Comparison of ENCODE assay signal across 18 cellular contexts in genomic region chr10:79436850-79437103, GRCh38. TPM values are rescaled to one million over a fixed set of nuclear protein-coding genes. Genes with fewer than 3 reads are reported as not detected.
DNase-seq lines count a peak whose midpoint lies in the region; ATAC-seq and TF ChIP-seq lines count a peak whose summit lies in the region.
"Had no signal": no experiment of that assay in that cellular context is flagged by ENCODE, and none has a peak within 500 bp of the region (broad histone marks: within the 10 kb centered on the region; RNA-seq: fewer than 3 reads in every experiment).

No MANE protein-coding gene starts in this region.

- ATAC-seq in psoas muscle, result no peak
- ATAC-seq: activated CD4-positive, CD25-positive, alpha-beta regulatory T cell treated with anti-CD3 and anti-CD28 coated beads, Interleukin-2, amount 50 U/mL, for 24 hours; left lung; pancreas had no signal

- H3K36me3 ChIP-seq in Peyer's patch (no peaks in the 10 kb centered on the region), colonic mucosa (no peaks in the 10 kb centered on the region), psoas muscle (ENCODE audit: insufficient read depth in 1 of 2, low read depth in 1 of 2) (peaks cover 0 to 32% of the 10 kb centered on the region in 2 donors), tibial nerve (peaks cover 0 to 16% (median 0%) of the 10 kb centered on the region in 3 donors)
- H3K36me3 ChIP-seq: BE2C, pancreas had no signal

- H3K27ac ChIP-seq in Peyer's patch (peak overlapping the region in 3 of 4 donors; percentile 70 to 88 (median 79)), colonic mucosa (peak overlapping the region; percentile 2), psoas muscle (peak overlapping the region; percentile 90), tibial nerve (peak overlapping the region; percentile 86 to 98 (median 94))
- H3K27ac ChIP-seq: KMS-11, pancreas had no signal

- TF ChIP-seq EP300 in tibial nerve (IDR thresholded peaks at IDR 0.05), result no peak

- intact Hi-C loops in colonic mucosa (cut with DNase I), result no loop called here
- intact Hi-C loops in psoas muscle (cut with DNase I), result no loop called here

- peaks cover 0 to 70% (median 0%) of the 10 kb centered on the region in 4 donors for H3K4me1 ChIP-seq in Peyer's patch
- H3K4me1 ChIP-seq in colonic mucosa, result no peaks in the 10 kb centered on the region
- peaks cover 93% of the 10 kb centered on the region for H3K4me1 ChIP-seq in psoas muscle
- peaks cover 0 to 100% (median 94%) of the 10 kb centered on the region in 4 donors for H3K4me1 ChIP-seq in tibial nerve
- H3K4me1 ChIP-seq: Caco-2, pancreas had no signal

- TF ChIP-seq POLR2A in Peyer's patch (IDR thresholded peaks at IDR 0.05) (no peak), tibial nerve (IDR thresholded peaks at IDR 0.05) (no peak)

- DNase-seq in Peyer's patch, result no peak
- no peak for DNase-seq in colonic mucosa
- no peak for DNase-seq in psoas muscle
- DNase-seq in tibial nerve (ENCODE audit: low spot score in 2 of 2), result no peak
- DNase-seq in activated CD4-positive, alpha-beta T cell treated with anti-CD3 and anti-CD28 coated beads, Interleukin-2, amount 50 U/mL, for 4 hours, result no peak
- DNase-seq in activated CD4-positive, CD25-positive, alpha-beta regulatory T cell treated with anti-CD3 and anti-CD28 coated beads, Interleukin-2, amount 50 U/mL, for 72 hours, result no peak
- DNase-seq in midbrain (lab: John Stamatoyannopoulos, UW), result no peak
- DNase-seq: BE2C; Caco-2; left lung; NCI-H2029 treated with DMSO at 0.1 percent for 48 hours; NCI-H446; RPMI8226; small intestine; stimulated activated CD4-positive, alpha-beta T cell treated with anti-CD3 and anti-CD28 coated beads, Interleukin-4, amount 100 ng/mL, for 1 hour had no signal

- WGBS in psoas muscle, 3 donors, result 52 to 83% (median 54%) methylated on average over 2 of the region's 2 CpGs
- WGBS in tibial nerve, 2 donors, result 18 to 35% methylated on average over 2 of the region's 2 CpGs

- H3K27me3 ChIP-seq in Peyer's patch (no peaks in the 10 kb centered on the region), colonic mucosa (no peaks in the 10 kb centered on the region), psoas muscle (ENCODE audit: insufficient read depth in 3 of 3, low read length in 2 of 3) (no peaks in the 10 kb centered on the region), tibial nerve (no peaks in the 10 kb centered on the region)
- H3K27me3 ChIP-seq: BE2C, left lung, pancreas had no signal

- H3K9me3 ChIP-seq in Peyer's patch, result no peaks in the 10 kb centered on the region
- H3K9me3 ChIP-seq in colonic mucosa, result no peaks in the 10 kb centered on the region
- H3K9me3 ChIP-seq in psoas muscle, result no peaks in the 10 kb centered on the region
- no peaks in the 10 kb centered on the region for H3K9me3 ChIP-seq in tibial nerve
- H3K9me3 ChIP-seq: BE2C, Caco-2, left lung, pancreas had no signal

- H3K4me3 ChIP-seq in Peyer's patch (no peak overlapping the region), colonic mucosa (no peak overlapping the region), psoas muscle (no peak overlapping the region), tibial nerve (no peak overlapping the region)
- H3K4me3 ChIP-seq: left lung, pancreas had no signal

- TF ChIP-seq CTCF in Peyer's patch (IDR thresholded peaks at IDR 0.05) (no peak), colonic mucosa (IDR thresholded peaks at IDR 0.05) (no peak), psoas muscle (IDR thresholded peaks at IDR 0.05) (no peak), tibial nerve (IDR thresholded peaks at IDR 0.05) (no peak)

- no peak overlapping the region for H3K9ac ChIP-seq in colonic mucosa (ENCODE audit: low read depth in 2 of 2, low read length in 2 of 2)
- H3K9ac ChIP-seq: KMS-11 had no signal

RNA-seq across cellular contexts. Expression of gene ZCCHC24, which starts 8.6 kb away (rescaled TPM):
- 10 to 100 TPM in 2 of 4 donors, 1 to 10 TPM in 2; 2.8 to 39.6 (median 9.3) TPM for total RNA-seq in Peyer's patch
- 10 to 100 TPM in 1 of 2 donors, 1 to 10 TPM in 1; 4.6 to 19.1 TPM for total RNA-seq in colonic mucosa
- total RNA-seq in psoas muscle, result 10 to 100 TPM; 31.6 to 64.7 (median 47.9) TPM
- 100 to 1,000 TPM in 1 of 3 donors, 10 to 100 TPM in 2; 11.2 to 112 (median 36.2) TPM for polyA plus RNA-seq in psoas muscle
- 100 to 1,000 TPM; 122 to 165 (median 138) TPM for total RNA-seq in tibial nerve

Comparison
In these comparisons a context has a peak if more than half of its experiments do, and no peak if none do; other contexts are left out.
1. H3K27ac ChIP-seq: peak in every context shown above with its lines; median percentile 94 in tibial nerve; 90 in psoas muscle; 79 in Peyer's patch; 2 in colonic mucosa.